ENCODE assay signal across 25 cellular contexts in genomic region chr16:88387177-88387576, GRCh38. TPM values are rescaled to one million over a fixed set of nuclear protein-coding genes. Genes with fewer than 3 reads are reported as not detected.
DNase-seq lines count a peak whose midpoint lies in the region; ATAC-seq, FAIRE-seq and TF ChIP-seq lines count a peak whose summit lies in the region.
"Had no signal": no experiment of that assay in that cellular context is flagged by ENCODE, and none has a peak within 500 bp of the region (broad histone marks: within the 10 kb centered on the region; RNA-seq: fewer than 3 reads in every experiment).

No MANE protein-coding gene starts in this region.

- no peak overlapping the region for H3K27ac Mint-ChIP-seq in stimulated activated memory B cell treated with anti-CD40 and anti-IgM and Interleukin-4, amounts not matched to agents 10 μg/mL and 1 μg/mL and 100 μg/mL, for 72 hours
- H3K27ac Mint-ChIP-seq: activated CD4-positive, alpha-beta memory T cell treated with anti-CD3 and anti-CD28 coated beads for 36 hours; activated naive CD4-positive, alpha-beta T cell treated with anti-CD3 and anti-CD28 coated beads, Interleukin-2, amount 50 U/mL, for 72 hours; activated T-helper 17 cell treated with anti-CD3 and anti-CD28 coated beads, Interleukin-2, amount 50 U/mL, for 72 hours; nephron progenitor cell; progenitor cell of endocrine pancreas had no signal

- TF ChIP-seq CTCF in AG10803 (conservative IDR thresholded peaks at IDR 0.05; ENCODE audit: low read length) (no peak), kidney (IDR thresholded peaks at IDR 0.05; ENCODE audit: borderline replicate concordance, extremely low read depth, insufficient read depth) (no peak)

- intact Hi-C loops in kidney (cut with DNase I), result no loop called here

- H3K27me3 Mint-ChIP-seq in stimulated activated memory B cell treated with anti-CD40 and anti-IgM and Interleukin-4, amounts not matched to agents 10 μg/mL and 1 μg/mL and 100 μg/mL, for 72 hours, result peaks cover 66% of the 10 kb centered on the region

- H3K4me1 ChIP-seq in kidney (ENCODE audit: control insufficient read depth in 1 of 2, insufficient read depth in 1 of 2, low read depth in 1 of 2, low read length in 2 of 2), result peaks cover 0 to 3% of the 10 kb centered on the region in 2 donors
- H3K4me1 ChIP-seq: foreskin keratinocyte had no signal

- peak; percentile 10 for ATAC-seq in stimulated activated memory B cell treated with anti-CD40 and anti-IgM and Interleukin-4, amounts not matched to agents 10 μg/mL and 1 μg/mL and 100 μg/mL, for 72 hours
- ATAC-seq in GM18873 (IDR thresholded peaks at IDR 0.05; ENCODE audit: low FRiP score, unreplicated experiment), result no peak
- ATAC-seq: activated naive CD4-positive, alpha-beta T cell treated with anti-CD3 and anti-CD28 coated beads, Interleukin-2, amount 50 U/mL, for 72 hours; activated T-helper 17 cell treated with anti-CD3 and anti-CD28 coated beads, Interleukin-2, amount 50 U/mL, for 72 hours; foreskin keratinocyte; K562 had no signal

- H3K9me3 Mint-ChIP-seq in stimulated activated memory B cell treated with anti-CD40 and anti-IgM and Interleukin-4, amounts not matched to agents 10 μg/mL and 1 μg/mL and 100 μg/mL, for 72 hours, result no peaks in the 10 kb centered on the region
- H3K9me3 Mint-ChIP-seq: activated CD4-positive, alpha-beta memory T cell treated with anti-CD3 and anti-CD28 coated beads for 36 hours; activated naive CD4-positive, alpha-beta T cell treated with anti-CD3 and anti-CD28 coated beads, Interleukin-2, amount 50 U/mL, for 72 hours; activated T-helper 17 cell treated with anti-CD3 and anti-CD28 coated beads, Interleukin-2, amount 50 U/mL, for 72 hours; nephron progenitor cell had no signal

- no peaks in the 10 kb centered on the region for H3K36me3 ChIP-seq in kidney (ENCODE audit: control insufficient read depth in 1 of 2, insufficient read depth in 2 of 2, low read length in 2 of 2)
- H3K36me3 ChIP-seq: MG63 had no signal

- DNase-seq in AG10803 (ENCODE audit: low read depth), result peak; percentile 57
- peak; percentile 57 for DNase-seq in SW480 (ENCODE audit: low spot score)
- peak; percentile 71 for DNase-seq in kidney
- no peak for DNase-seq in globus pallidus (ENCODE audit: low spot score)
- no peak for DNase-seq in HCEC 1CT
- DNase-seq: activated CD4-positive, alpha-beta memory T cell treated with anti-CD3 and anti-CD28 coated beads for 36 hours; activated CD4-positive, CD25-positive, alpha-beta regulatory T cell; activated CD8-positive, alpha-beta memory T cell treated with anti-CD3 and anti-CD28 coated beads, Interleukin-2, amount 50 U/mL, for 48 hours; anterior cingulate cortex; foreskin keratinocyte; MG63; midbrain; NCI-H1417; NCI-H2081; NCI-H82; nephron progenitor cell; T1000 had no signal

- H3K27ac ChIP-seq in kidney (ENCODE audit: low read depth in 2 of 2, low read length in 2 of 2), result no peak overlapping the region
- H3K27ac ChIP-seq: foreskin keratinocyte had no signal

- no peak overlapping the region for H3K4me3 Mint-ChIP-seq in stimulated activated memory B cell treated with anti-CD40 and anti-IgM and Interleukin-4, amounts not matched to agents 10 μg/mL and 1 μg/mL and 100 μg/mL, for 72 hours
- H3K4me3 Mint-ChIP-seq: activated CD4-positive, alpha-beta memory T cell treated with anti-CD3 and anti-CD28 coated beads for 36 hours; activated T-helper 17 cell treated with anti-CD3 and anti-CD28 coated beads, Interleukin-2, amount 50 U/mL, for 72 hours; nephron progenitor cell had no signal

- H3K9ac ChIP-seq in kidney (ENCODE audit: low read length in 2 of 2), result no peak overlapping the region

- H3K4me3 ChIP-seq in AG10803 (ENCODE audit: low read length) (peak overlapping the region; percentile 20), kidney (ENCODE audit: low read length in 2 of 2) (no peak overlapping the region)
- H3K4me3 ChIP-seq: K562, MG63, skin epidermis had no signal

- H3K4me1 Mint-ChIP-seq in stimulated activated memory B cell treated with anti-CD40 and anti-IgM and Interleukin-4, amounts not matched to agents 10 μg/mL and 1 μg/mL and 100 μg/mL, for 72 hours, result peaks cover 12% of the 10 kb centered on the region
- H3K4me1 Mint-ChIP-seq: activated T-helper 17 cell treated with anti-CD3 and anti-CD28 coated beads, Interleukin-2, amount 50 U/mL, for 72 hours; nephron progenitor cell had no signal

- FAIRE-seq in kidney (lab: Jason Lieb, UNC), result no peak
- FAIRE-seq: D721Med, K562 had no signal

- H3K9me3 ChIP-seq in kidney (ENCODE audit: control insufficient read depth in 1 of 2, low read length in 2 of 2), result no peaks in the 10 kb centered on the region
- H3K9me3 ChIP-seq: MG63 had no signal

- H3K36me3 Mint-ChIP-seq in stimulated activated memory B cell treated with anti-CD40 and anti-IgM and Interleukin-4, amounts not matched to agents 10 μg/mL and 1 μg/mL and 100 μg/mL, for 72 hours, result no peaks in the 10 kb centered on the region
- H3K36me3 Mint-ChIP-seq: activated CD4-positive, alpha-beta memory T cell treated with anti-CD3 and anti-CD28 coated beads for 36 hours; activated naive CD4-positive, alpha-beta T cell treated with anti-CD3 and anti-CD28 coated beads, Interleukin-2, amount 50 U/mL, for 72 hours had no signal

RNA-seq across cellular contexts. Expression of gene ZNF469, which starts 4.4 kb away (rescaled TPM):
- 1.6 TPM for total RNA-seq in kidney
- polyA plus RNA-seq in kidney (ENCODE audit: insufficient read depth, low read depth, low replicate concordance), result 0.09 TPM

Comparison
In these comparisons a context has a peak if more than half of its experiments do, and no peak if none do; other contexts are left out.
1. DNase-seq: peak in AG10803 (single experiment), SW480 (single experiment) and kidney (single experiment); none in globus pallidus (single experiment) and HCEC 1CT (single experiment).